Comparison of ENCODE assay signal across 1 cellular context in genomic region chr3:187616307-187616939, GRCh38.
TF ChIP-seq lines count a peak whose summit lies in the region.

No MANE protein-coding gene starts in this region.

TF ChIP-seq in WTC11, 78 proteins besides CTCF, POLR2A, EP300 and RAD21 (continued from another document):
- TF ChIP-seq ZBTB43 (CRISPR knock-in tag; IDR thresholded peaks at IDR 0.05), result no peak
- no peak for TF ChIP-seq TCF7 (CRISPR knock-in tag; IDR thresholded peaks at IDR 0.05; ENCODE audit: low read depth)
